In the genomic region with DNA sequence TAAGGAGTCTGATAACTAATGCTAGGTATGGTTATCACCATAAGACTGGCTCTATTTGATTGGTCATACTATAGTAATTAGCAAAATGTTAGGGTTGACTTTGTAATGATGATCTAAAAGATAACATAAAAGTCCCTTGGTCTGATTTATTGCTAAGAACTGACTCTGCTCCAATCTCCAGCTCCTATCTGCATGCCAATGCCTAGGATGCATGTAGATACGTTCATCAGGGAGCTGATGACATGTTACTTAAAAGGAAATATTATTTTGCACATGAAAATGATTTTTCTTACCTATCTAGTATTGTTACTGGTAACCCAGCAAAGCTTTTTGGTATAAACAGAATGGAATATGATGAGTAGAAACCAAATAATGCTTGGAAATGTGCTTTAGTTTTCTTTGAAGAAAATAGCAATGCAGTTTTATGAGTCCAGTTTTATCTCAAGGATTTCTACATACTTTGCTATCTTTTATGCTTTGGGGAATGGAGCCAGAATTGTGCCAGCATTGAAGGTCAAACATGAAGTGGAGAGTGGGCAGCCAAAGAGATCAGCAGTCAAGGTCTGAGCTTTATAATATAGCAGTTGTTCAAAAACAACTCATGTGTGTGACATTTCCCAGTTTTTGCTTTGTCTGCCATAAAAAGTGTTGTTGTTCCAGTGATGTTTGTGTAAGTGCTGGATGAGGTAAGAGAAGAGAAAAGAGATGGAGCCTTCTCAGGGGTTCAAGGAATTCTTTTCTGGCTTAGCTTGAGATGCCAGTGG, we compare ENCODE assay signal across 18 cellular contexts.
DNase-seq lines count a peak whose midpoint lies in the region; ATAC-seq and TF ChIP-seq lines count a peak whose summit lies in the region.
"Had no signal": no experiment of that assay in that cellular context is flagged by ENCODE, and none has a peak within 500 bp of the region (broad histone marks: within the 10 kb centered on the region; RNA-seq: fewer than 3 reads in every experiment).

No MANE protein-coding gene starts in this region.

- H3K36me3 Mint-ChIP-seq in stimulated activated memory B cell treated with anti-CD40 and anti-IgM and Interleukin-4, amounts not matched to agents 10 μg/mL and 1 μg/mL and 100 μg/mL, for 72 hours: peaks cover 43% of the 10 kb centered on the region

- H3K4me3 Mint-ChIP-seq in stimulated activated memory B cell treated with anti-CD40 and anti-IgM and Interleukin-4, amounts not matched to agents 10 μg/mL and 1 μg/mL and 100 μg/mL, for 72 hours: no peak overlapping the region
- H3K4me3 Mint-ChIP-seq: CD4-positive, alpha-beta T cell had no signal

- H3K4me1 ChIP-seq in adrenal gland (replicated peaks in 1 of 2) (peaks cover 0 to 14% of the 10 kb centered on the region in 2 donors), heart left ventricle (peaks cover 0 to 23% (median 6%) of the 10 kb centered on the region in 12 donors)

- intact Hi-C loops in adrenal gland (cut with DNase I): no loop called here
- intact Hi-C loops in heart left ventricle (cut with DNase I): loop anchor here in 4 of 10 donors (5.0 to 10.0 kb wide), 6 partner anchors 119 to 149 kb away; partner anchors contain the start of gene ARHGAP24 (in 2 of the 4)

- H3K4me3 ChIP-seq in adrenal gland (no peak overlapping the region), heart left ventricle (no peak overlapping the region), WERI-Rb-1 (ENCODE audit: low read depth, low read length) (no peak overlapping the region)
- H3K4me3 ChIP-seq: GM23248, MG63 had no signal

- peaks cover 3% of the 10 kb centered on the region for H3K9me3 Mint-ChIP-seq in stimulated activated memory B cell treated with anti-CD40 and anti-IgM and Interleukin-4, amounts not matched to agents 10 μg/mL and 1 μg/mL and 100 μg/mL, for 72 hours

- ATAC-seq in heart left ventricle (peak; percentile 32 to 73 (median 62)), GM19035 (IDR thresholded peaks at IDR 0.05; ENCODE audit: unreplicated experiment) (no peak)
- ATAC-seq in stimulated activated memory B cell treated with anti-CD40 and anti-IgM and Interleukin-4, amounts not matched to agents 10 μg/mL and 1 μg/mL and 100 μg/mL, for 72 hours: no peak
- ATAC-seq: PC-3 had no signal

- TF ChIP-seq POLR2A in adrenal gland (IDR thresholded peaks at IDR 0.05) (no peak), heart left ventricle (IDR thresholded peaks at IDR 0.05) (no peak)

- no peaks in the 10 kb centered on the region for H3K27me3 Mint-ChIP-seq in stimulated activated memory B cell treated with anti-CD40 and anti-IgM and Interleukin-4, amounts not matched to agents 10 μg/mL and 1 μg/mL and 100 μg/mL, for 72 hours
- H3K27me3 Mint-ChIP-seq: CD4-positive, alpha-beta T cell had no signal

- H3K27ac ChIP-seq in adrenal gland (peak overlapping the region in 1 of 5 donors; percentile 36), heart left ventricle (peak overlapping the region in 11 of 12 donors; percentile 9 to 89 (median 67)), WERI-Rb-1 (no peak overlapping the region)
- H3K27ac ChIP-seq: GM23248, KMS-11 had no signal

- H3K36me3 ChIP-seq in adrenal gland (replicated peaks in 1 of 2): no peaks in the 10 kb centered on the region
- H3K36me3 ChIP-seq in heart left ventricle: no peaks in the 10 kb centered on the region
- H3K36me3 ChIP-seq in WERI-Rb-1: no peaks in the 10 kb centered on the region
- H3K36me3 ChIP-seq: MG63 had no signal

- H3K4me1 Mint-ChIP-seq in stimulated activated memory B cell treated with anti-CD40 and anti-IgM and Interleukin-4, amounts not matched to agents 10 μg/mL and 1 μg/mL and 100 μg/mL, for 72 hours: peaks cover 50% of the 10 kb centered on the region

- WGBS in adrenal gland, 4 donors: 17 to 50% (median 39%) methylated on average over 1 of the region's 1 CpG
- WGBS in heart left ventricle, 4 donors: 42 to 47% (median 45%) methylated on average over 1 of the region's 1 CpG

- no peaks in the 10 kb centered on the region for H3K27me3 ChIP-seq in adrenal gland
- H3K27me3 ChIP-seq in heart left ventricle: no peaks in the 10 kb centered on the region
- H3K27me3 ChIP-seq in WERI-Rb-1 (ENCODE audit: insufficient read depth, low read depth, severe bottlenecking): no peaks in the 10 kb centered on the region
- H3K27me3 ChIP-seq: MG63 had no signal

- peak overlapping the region; percentile 36 for H3K27ac Mint-ChIP-seq in stimulated activated memory B cell treated with anti-CD40 and anti-IgM and Interleukin-4, amounts not matched to agents 10 μg/mL and 1 μg/mL and 100 μg/mL, for 72 hours
- H3K27ac Mint-ChIP-seq: CD4-positive, alpha-beta T cell had no signal

- TF ChIP-seq CTCF in adrenal gland (IDR thresholded peaks at IDR 0.05): no peak
- TF ChIP-seq CTCF in heart left ventricle (IDR thresholded peaks at IDR 0.05): no peak
- TF ChIP-seq CTCF in WERI-Rb-1 (IDR thresholded peaks at IDR 0.05; ENCODE audit: low read depth, low read length): no peak

- DNase-seq in adrenal gland (peak in 5 of 7 donors; percentile 23 to 64 (median 32)), heart left ventricle (no peak), myocyte (ENCODE audit: low read depth) (peak; percentile 4), NCI-H1105 (lab: John Stamatoyannopoulos, UW) (no peak), WERI-Rb-1 (no peak)
- DNase-seq: CD4-positive, alpha-beta T cell; DND-41; GF-D8; GM23248; MG63; NCI-H1092 treated with DMSO at 0.1 percent for 48 hours; NCI-H187; NCI-H446 treated with DMSO at 0.1 percent for 48 hours; NCI-H748 treated with DMSO at 0.1 percent for 48 hours; PC-3 had no signal

- no peaks in the 10 kb centered on the region for H3K9me3 ChIP-seq in adrenal gland (replicated peaks in 1 of 3)
- H3K9me3 ChIP-seq in heart left ventricle: peaks cover 0 to 2% (median 0%) of the 10 kb centered on the region in 12 donors
- no peaks in the 10 kb centered on the region for H3K9me3 ChIP-seq in WERI-Rb-1 (ENCODE audit: severe bottlenecking)
- H3K9me3 ChIP-seq: MG63 had no signal

Comparison
In these comparisons a context has a peak if more than half of its experiments do, and no peak if none do; other contexts are left out.
1. DNase-seq: peak in adrenal gland (5 of 7) and myocyte (single experiment); none in heart left ventricle (0 of 5), NCI-H1105 (single experiment) and WERI-Rb-1 (single experiment).
2. ATAC-seq: peak in heart left ventricle (4 of 4); none in stimulated activated memory B cell treated with anti-CD40 and anti-IgM and Interleukin-4, amounts not matched to agents 10 μg/mL and 1 μg/mL and 100 μg/mL, for 72 hours (single experiment) and GM19035 (single experiment).